29 cellular contexts compared by ENCODE assay signal in the genomic region with DNA sequence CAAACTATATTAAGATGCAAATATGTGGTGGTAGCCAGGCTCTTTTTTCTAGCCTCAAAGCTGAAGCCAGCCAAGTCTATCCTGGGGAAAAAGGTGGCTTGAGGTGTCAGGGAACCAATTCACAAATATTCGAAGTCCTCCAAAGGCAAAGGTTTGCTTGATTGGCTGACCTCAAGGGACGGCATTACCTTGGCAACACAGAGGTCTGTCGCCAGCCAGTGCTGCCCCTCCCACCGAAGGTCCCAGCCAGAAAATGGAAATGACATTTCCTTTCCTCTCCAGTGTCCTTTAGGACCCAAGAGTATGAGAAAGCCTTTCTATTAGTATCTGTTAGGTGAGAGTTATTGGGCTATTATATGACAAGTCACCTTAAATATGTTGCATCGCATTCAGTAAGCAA.
DNase-seq lines count a peak whose midpoint lies in the region; ATAC-seq and TF ChIP-seq lines count a peak whose summit lies in the region.
"Had no signal": no experiment of that assay in that cellular context is flagged by ENCODE, and none has a peak within 500 bp of the region (broad histone marks: within the 10 kb centered on the region; RNA-seq: fewer than 3 reads in every experiment).

No MANE protein-coding gene starts in this region.

- peaks cover 11% of the 10 kb centered on the region for H3K36me3 ChIP-seq in H7 (replicated peaks; ENCODE audit: control insufficient read depth, insufficient read depth, low read length)
- H3K36me3 ChIP-seq: adrenal gland had no signal

- no peak for DNase-seq in activated naive CD4-positive, alpha-beta T cell treated with anti-CD3 and anti-CD28 coated beads for 36 hours
- no peak for DNase-seq in activated naive CD4-positive, alpha-beta T cell (lab: John Stamatoyannopoulos, UW)
- DNase-seq in H7 (peak; percentile 43), nephron progenitor cell (peak; percentile 17), osteocyte (ENCODE audit: extremely low spot score, unreplicated experiment) (no peak)
- DNase-seq in central memory CD8-positive, alpha-beta T cell (ENCODE audit: low spot score in 2 of 2), result no peak
- DNase-seq: activated B cell treated with CpG ODN at 0.5 μM for 24 hours; adrenal gland; AML-193; brain microvascular endothelial cell; DMS53; effector CD4-positive, alpha-beta T cell; H9; head of caudate nucleus; left cardiac atrium; NCI-H1105; NCI-H2029; NCI-H345; NCI-H748 treated with DMSO at 0.1 percent for 48 hours; occipital lobe; SHP77 treated with DMSO at 0.1 percent for 48 hours; SW 1271; thyroid gland had no signal

- H3K27me3 Mint-ChIP-seq in activated naive CD4-positive, alpha-beta T cell treated with anti-CD3 and anti-CD28 coated beads for 36 hours (ENCODE audit: low read depth), result no peaks in the 10 kb centered on the region
- no peaks in the 10 kb centered on the region for H3K27me3 Mint-ChIP-seq in central memory CD8-positive, alpha-beta T cell
- H3K27me3 Mint-ChIP-seq in nephron progenitor cell (ENCODE audit: low read depth, poor library complexity) (no peaks in the 10 kb centered on the region), osteocyte (ENCODE audit: unreplicated experiment) (no peaks in the 10 kb centered on the region)
- H3K27me3 Mint-ChIP-seq: activated B cell treated with CpG ODN at 0.5 μM for 24 hours; memory B cell; stimulated activated naive CD8-positive, alpha-beta T cell treated with anti-CD3 and anti-CD28 coated beads, Interleukin-15, Interleukin-2, amounts not matched to agents 100 ng/mL and 50 ng/mL, for 24 hours had no signal

- CTCF ChIA-PET in activated naive CD4-positive, alpha-beta T cell treated with anti-CD3 and anti-CD28 coated beads for 36 hours (lab: Charles Lee), result interaction anchor here (0.7 to 1.8 kb wide), 4 partner anchors 12 to 499 kb away, joined by 3 to 13 read pairs (median 4); no protein-coding TSS in a partner anchor

- no peak overlapping the region for H3K4me3 Mint-ChIP-seq in activated naive CD4-positive, alpha-beta T cell treated with anti-CD3 and anti-CD28 coated beads for 36 hours
- no peak overlapping the region for H3K4me3 Mint-ChIP-seq in central memory CD8-positive, alpha-beta T cell
- no peak overlapping the region for H3K4me3 Mint-ChIP-seq in nephron progenitor cell
- no peak overlapping the region for H3K4me3 Mint-ChIP-seq in osteocyte (ENCODE audit: unreplicated experiment)
- H3K4me3 Mint-ChIP-seq: activated B cell treated with CpG ODN at 0.5 μM for 24 hours; H9; memory B cell; stimulated activated naive CD8-positive, alpha-beta T cell treated with anti-CD3 and anti-CD28 coated beads, Interleukin-15, Interleukin-2, amounts not matched to agents 100 ng/mL and 50 ng/mL, for 24 hours had no signal

- intact Hi-C loops in activated naive CD4-positive, alpha-beta T cell treated with anti-CD3 and anti-CD28 coated beads for 36 hours (cut with micrococcal nuclease), result loop anchor here (2.0 to 5.0 kb wide), 2 partner anchors 274 to 286 kb away; no protein-coding TSS in a partner anchor

- peaks cover 15% of the 10 kb centered on the region for H3K36me3 Mint-ChIP-seq in activated naive CD4-positive, alpha-beta T cell treated with anti-CD3 and anti-CD28 coated beads for 36 hours (ENCODE audit: low read depth)
- peaks cover 19% of the 10 kb centered on the region for H3K36me3 Mint-ChIP-seq in central memory CD8-positive, alpha-beta T cell (ENCODE audit: insufficient read depth)
- H3K36me3 Mint-ChIP-seq in nephron progenitor cell (ENCODE audit: low read depth) (peaks cover 65% of the 10 kb centered on the region), osteocyte (ENCODE audit: unreplicated experiment) (peaks cover 14% of the 10 kb centered on the region)

- peaks cover 25% of the 10 kb centered on the region for H3K4me1 Mint-ChIP-seq in activated naive CD4-positive, alpha-beta T cell treated with anti-CD3 and anti-CD28 coated beads for 36 hours (ENCODE audit: low read depth)
- peaks cover 6% of the 10 kb centered on the region for H3K4me1 Mint-ChIP-seq in central memory CD8-positive, alpha-beta T cell
- peaks cover 25% of the 10 kb centered on the region for H3K4me1 Mint-ChIP-seq in nephron progenitor cell
- H3K4me1 Mint-ChIP-seq in osteocyte (ENCODE audit: unreplicated experiment), result peaks cover 14% of the 10 kb centered on the region
- H3K4me1 Mint-ChIP-seq: activated B cell treated with CpG ODN at 0.5 μM for 24 hours, memory B cell had no signal

- no peaks in the 10 kb centered on the region for H3K9me3 Mint-ChIP-seq in activated naive CD4-positive, alpha-beta T cell treated with anti-CD3 and anti-CD28 coated beads for 36 hours
- no peaks in the 10 kb centered on the region for H3K9me3 Mint-ChIP-seq in central memory CD8-positive, alpha-beta T cell
- H3K9me3 Mint-ChIP-seq in nephron progenitor cell (no peaks in the 10 kb centered on the region), osteocyte (ENCODE audit: unreplicated experiment) (no peaks in the 10 kb centered on the region)
- H3K9me3 Mint-ChIP-seq: activated B cell treated with CpG ODN at 0.5 μM for 24 hours; H9; memory B cell; stimulated activated naive CD8-positive, alpha-beta T cell treated with anti-CD3 and anti-CD28 coated beads, Interleukin-15, Interleukin-2, amounts not matched to agents 100 ng/mL and 50 ng/mL, for 24 hours had no signal

- no peak overlapping the region for H3K4me3 ChIP-seq in H7 (ENCODE audit: insufficient read depth, low read depth, low read length)
- H3K4me3 ChIP-seq: adrenal gland, K562, Peyer's patch, thyroid gland had no signal

- ATAC-seq in central memory CD8-positive, alpha-beta T cell (replicated peaks; ENCODE audit: extremely low read depth, poor library complexity, severe bottlenecking), result no peak
- ATAC-seq in HG03108 (IDR thresholded peaks at IDR 0.05; ENCODE audit: unreplicated experiment), result no peak
- no peak for ATAC-seq in HG02571 (IDR thresholded peaks at IDR 0.05; ENCODE audit: unreplicated experiment)
- ATAC-seq: K562, left cardiac atrium had no signal

- TF ChIP-seq CTCF in nephron progenitor cell (IDR thresholded peaks at IDR 0.05), result no peak
- no peak for TF ChIP-seq CTCF in osteocyte (IDR thresholded peaks at IDR 0.05)

- no peaks in the 10 kb centered on the region for H3K27me3 ChIP-seq in H7 (ENCODE audit: control insufficient read depth, insufficient read depth, low read length)
- H3K27me3 ChIP-seq: adrenal gland, brain microvascular endothelial cell, Peyer's patch, thyroid gland had no signal

- peak overlapping the region; percentile 36 for H3K27ac Mint-ChIP-seq in activated naive CD4-positive, alpha-beta T cell treated with anti-CD3 and anti-CD28 coated beads for 36 hours
- H3K27ac Mint-ChIP-seq in central memory CD8-positive, alpha-beta T cell (ENCODE audit: low read depth), result peak overlapping the region; percentile 59
- H3K27ac Mint-ChIP-seq in nephron progenitor cell (peak overlapping the region; percentile 57), osteocyte (ENCODE audit: unreplicated experiment) (no peak overlapping the region)
- H3K27ac Mint-ChIP-seq: activated B cell treated with CpG ODN at 0.5 μM for 24 hours, memory B cell had no signal

Comparison
In these comparisons a context has a peak if more than half of its experiments do, and no peak if none do; other contexts are left out.
1. DNase-seq: peak in H7 (single experiment) and nephron progenitor cell (single experiment); none in activated naive CD4-positive, alpha-beta T cell treated with anti-CD3 and anti-CD28 coated beads for 36 hours (single experiment), activated naive CD4-positive, alpha-beta T cell (0 of 4), central memory CD8-positive, alpha-beta T cell (0 of 2) and osteocyte (single experiment).